In the genomic region with DNA sequence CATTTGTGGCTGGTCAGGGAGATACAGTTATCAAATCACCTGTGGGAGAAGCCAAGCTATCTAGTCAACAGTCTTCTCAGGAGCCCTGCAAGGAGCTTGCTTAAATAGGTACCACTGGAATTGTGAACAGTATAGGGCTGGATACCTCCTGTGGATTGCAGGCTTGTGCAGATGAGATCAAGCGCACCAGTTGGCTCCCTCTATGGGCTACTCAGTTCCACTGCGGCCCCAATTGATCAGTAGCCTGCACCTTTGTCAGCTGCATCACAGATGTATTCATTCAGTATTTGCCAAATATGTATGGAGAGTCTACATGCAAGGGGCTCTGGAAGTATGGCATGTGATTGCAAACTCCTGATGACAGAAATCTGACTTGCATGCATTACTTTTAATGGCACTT, we compare ENCODE assay signal across 8 cellular contexts. TPM values are rescaled to one million over a fixed set of nuclear protein-coding genes. Genes with fewer than 3 reads are reported as not detected.
DNase-seq lines count a peak whose midpoint lies in the region; ATAC-seq and TF ChIP-seq lines count a peak whose summit lies in the region.

No MANE protein-coding gene starts in this region.

- H3F3A ChIP-seq in DOHH2 (ENCODE audit: control insufficient read depth, insufficient read depth) (no peaks in the 10 kb centered on the region), SK-N-SH (replicated peaks; ENCODE audit: insufficient read depth) (no peaks in the 10 kb centered on the region)

- intact Hi-C loops in left colon (cut with DNase I, micrococcal nuclease): no loop called here

- H3K9me2 ChIP-seq in DOHH2 (replicated peaks; ENCODE audit: control insufficient read depth, low read length) (no peaks in the 10 kb centered on the region), SK-N-SH (no peaks in the 10 kb centered on the region)

- TF ChIP-seq CTCF in DOHH2 (IDR thresholded peaks at IDR 0.05; ENCODE audit: low read depth, low read length, poor library complexity, severe bottlenecking) (peak; percentile 17), SK-N-SH (IDR thresholded peaks at IDR 0.05) (peak; percentile 59)

- H3K27ac ChIP-seq in DOHH2 (ENCODE audit: low read depth, low read length) (no peak overlapping the region), SK-N-SH (ENCODE audit: low read depth in 2 of 2, low read length in 1 of 2) (no peak overlapping the region)

- H3K79me2 ChIP-seq in DOHH2 (ENCODE audit: control insufficient read depth, low read length) (no peaks in the 10 kb centered on the region), SK-N-SH (ENCODE audit: insufficient read depth) (no peaks in the 10 kb centered on the region)

- TF ChIP-seq RAD21 in SK-N-SH (IDR thresholded peaks at IDR 0.05; ENCODE audit: low read length): no peak

- WGBS in SK-N-SH (ENCODE audit: low lambda C conversion rate): 0% methylated on average over 2 of the region's 2 CpGs

- DNase-seq in SK-N-SH: peak; percentile 8
- DNase-seq in left colon: peak in 1 of 2 donors; percentile 7
- no peak for DNase-seq in NCI-H1694 treated with DMSO at 0.1 percent for 48 hours (lab: John Stamatoyannopoulos, UW)
- no peak for DNase-seq in germinal center (ENCODE audit: low spot score)
- DNase-seq in putamen (ENCODE audit: low spot score): no peak

- no peaks in the 10 kb centered on the region for H3K27me3 ChIP-seq in DOHH2 (ENCODE audit: control insufficient read depth, low read length)
- 0 out of 2 replicates have a peak, but pooled peaks cover 8% of the 10 kb centered on the region for H3K27me3 ChIP-seq in SK-N-SH (ENCODE audit: insufficient read depth)

- POLR2A ChIA-PET in SK-N-SH (lab: Yijun Ruan, JAX): no interaction called here

- H3K4me2 ChIP-seq in DOHH2 (ENCODE audit: low read length) (no peak overlapping the region), SK-N-SH (peak overlapping the region; percentile 30; the same call in 1 of the 2 replicates)

- H3K36me3 ChIP-seq in DOHH2 (ENCODE audit: control insufficient read depth, low read length) (no peaks in the 10 kb centered on the region), SK-N-SH (replicated peaks in 1 of 2; ENCODE audit: control insufficient read depth in 1 of 2, insufficient read depth in 2 of 2, low read length in 1 of 2) (no peaks in the 10 kb centered on the region)

- CTCF ChIA-PET in SK-N-SH (lab: Yijun Ruan, JAX): interaction anchor here (1.0 to 1.2 kb wide), 2 partner anchors 14 to 16 kb away, joined by 3 to 4 read pairs; no protein-coding TSS in a partner anchor

- no peak for TF ChIP-seq EP300 in SK-N-SH (IDR thresholded peaks at IDR 0.05; ENCODE audit: borderline replicate concordance in 1 of 2, low read depth in 1 of 2, low read length in 1 of 2)

- ATAC-seq in HG02885 (IDR thresholded peaks at IDR 0.05; ENCODE audit: poor library complexity, unreplicated experiment) (peak; percentile 81), left colon (peak; percentile 64), HG03439 (IDR thresholded peaks at IDR 0.05; ENCODE audit: unreplicated experiment) (no peak)

- no peak overlapping the region for H2AFZ ChIP-seq in SK-N-SH (ENCODE audit: low read depth)

- H3K4me1 ChIP-seq in DOHH2 (ENCODE audit: control insufficient read depth, low read length) (no peaks in the 10 kb centered on the region), SK-N-SH (ENCODE audit: control insufficient read depth in 1 of 2, insufficient read depth in 2 of 2, low read depth in 1 of 2, low read length in 1 of 2) (no peaks in the 10 kb centered on the region)

- H4K20me1 ChIP-seq in DOHH2 (ENCODE audit: control insufficient read depth, insufficient read depth, low read depth, low read length) (no peaks in the 10 kb centered on the region), SK-N-SH (ENCODE audit: insufficient read depth) (no peaks in the 10 kb centered on the region)

- no peak overlapping the region for H3K9ac ChIP-seq in SK-N-SH

- H3K9me3 ChIP-seq in DOHH2 (ENCODE audit: control insufficient read depth, insufficient read depth, low read length) (no peaks in the 10 kb centered on the region), SK-N-SH (no peaks in the 10 kb centered on the region)

- H3K4me3 ChIP-seq in DOHH2 (ENCODE audit: low read length): no peak overlapping the region
- H3K4me3 ChIP-seq in SK-N-SH (ENCODE audit: low read depth in 2 of 2, low read length in 1 of 2): peak overlapping the region in 1 of 2 experiments; percentile 48; a peak in 1 of 4 replicates

TF ChIP-seq in SK-N-SH, 30 proteins besides CTCF, POLR2A, EP300 and RAD21:
- TF ChIP-seq JUND (IDR thresholded peaks at IDR 0.05): no peak
- TF ChIP-seq, protein P1, sequence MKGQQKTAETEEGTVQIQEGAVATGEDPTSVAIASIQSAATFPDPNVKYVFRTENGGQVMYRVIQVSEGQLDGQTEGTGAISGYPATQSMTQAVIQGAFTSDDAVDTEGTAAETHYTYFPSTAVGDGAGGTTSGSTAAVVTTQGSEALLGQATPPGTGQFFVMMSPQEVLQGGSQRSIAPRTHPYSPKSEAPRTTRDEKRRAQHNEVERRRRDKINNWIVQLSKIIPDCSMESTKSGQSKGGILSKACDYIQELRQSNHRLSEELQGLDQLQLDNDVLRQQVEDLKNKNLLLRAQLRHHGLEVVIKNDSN (IDR thresholded peaks at IDR 0.05; ENCODE audit: borderline replicate concordance, low read depth): no peak
- no peak for TF ChIP-seq NFIC (IDR thresholded peaks at IDR 0.05; ENCODE audit: borderline replicate concordance)

RNA-seq across cellular contexts. Expression of a gene that starts 28.6 kb away (rescaled TPM):
- 0.03 TPM in 1 of 2 replicates, not detected in the other for polyA plus RNA-seq in SK-N-SH (2012; rRNA removed)
- 0.04 TPM in 2 replicates for polyA plus RNA-seq in SK-N-SH (2012; cell fraction: cytosol; rRNA removed)
- polyA plus RNA-seq in SK-N-SH (2012; cell fraction: nucleus; rRNA removed): 0.05 TPM in 1 of 2 replicates, not detected in the other
- total RNA-seq in left colon: not detected
